Comparison of ENCODE assay signal across 8 cellular contexts in the genomic region with DNA sequence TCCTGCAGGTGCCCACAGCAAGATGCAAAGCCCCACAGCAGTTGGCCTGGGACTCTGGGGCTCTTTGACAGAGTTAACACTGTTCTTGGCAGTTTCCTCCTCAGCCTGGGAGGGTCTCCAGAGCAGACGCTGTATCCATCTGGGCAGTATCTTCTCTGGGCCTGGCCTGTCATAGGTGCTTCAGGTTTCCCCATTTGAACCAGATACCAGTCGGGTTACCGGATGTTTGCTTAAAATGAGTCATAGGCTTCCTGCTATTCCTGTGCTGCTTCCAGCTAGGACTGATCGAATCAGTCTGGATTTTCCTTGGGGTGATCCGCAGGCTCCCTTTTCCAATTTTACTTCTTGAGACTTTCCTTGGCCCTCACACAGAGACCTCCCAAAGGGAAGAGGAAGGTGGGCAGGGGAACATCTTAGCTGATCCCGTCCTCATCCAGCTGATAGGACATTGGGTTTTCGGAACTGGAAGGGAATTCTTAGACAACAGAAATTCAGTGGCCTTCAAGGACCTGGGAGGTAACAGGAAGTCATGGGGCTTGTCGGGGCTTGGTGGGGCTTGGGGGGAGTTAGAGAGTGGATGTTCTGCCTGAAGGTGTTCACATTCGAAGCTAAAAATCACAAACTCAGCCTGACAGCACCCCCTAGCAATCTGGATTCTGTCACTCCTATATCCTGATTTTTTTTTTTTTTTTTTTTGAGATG. TPM values are rescaled to one million over a fixed set of nuclear protein-coding genes. Genes with fewer than 3 reads are reported as not detected.
DNase-seq lines count a peak whose midpoint lies in the region; ATAC-seq, FAIRE-seq and TF ChIP-seq lines count a peak whose summit lies in the region.

No MANE protein-coding gene starts in this region.

- no peaks in the 10 kb centered on the region for H3K27me3 ChIP-seq in hepatocyte

- WGBS in A549 (ENCODE audit: missing lambda C conversion rate) = 0% methylated on average over 9 of the region's 9 CpGs
- 34% methylated on average over 9 of the region's 9 CpGs for WGBS in hepatocyte (ENCODE audit: low lambda C conversion rate, missing lambda C conversion rate)

- no peaks in the 10 kb centered on the region for H3K9me2 ChIP-seq in hepatocyte (replicated peaks; ENCODE audit: insufficient read depth)

- peaks cover 17% of the 10 kb centered on the region for H3K36me3 Mint-ChIP-seq in HFFc6 (ENCODE audit: low read depth)
- H3K36me3 Mint-ChIP-seq in activated CD4-positive, alpha-beta memory T cell treated with anti-CD3 and anti-CD28 coated beads, Interleukin-2, amount 10 ng/mL, durations not matched to agents 7 days and 5 days (ENCODE audit: low read depth) = peaks cover 14% of the 10 kb centered on the region

- peak overlapping the region; percentile 54 for H2AFZ ChIP-seq in hepatocyte

- peak overlapping the region; percentile 92 for H3K27ac Mint-ChIP-seq in HFFc6
- peak overlapping the region; percentile 68 for H3K27ac Mint-ChIP-seq in activated CD4-positive, alpha-beta memory T cell treated with anti-CD3 and anti-CD28 coated beads, Interleukin-2, amount 10 ng/mL, durations not matched to agents 7 days and 5 days
- H3K27ac Mint-ChIP-seq in stimulated activated naive CD8-positive, alpha-beta T cell treated with anti-CD3 and anti-CD28 coated beads, Interleukin-15, amount 100 ng/mL, for 72 hours = peak overlapping the region; percentile 93 to 95

- H3K4me1 ChIP-seq in A549 (peaks cover 53% of the 10 kb centered on the region), hepatocyte (ENCODE audit: insufficient read depth) (peaks cover 24% of the 10 kb centered on the region)

- peak overlapping the region; percentile 93 to 96 for H3K27ac ChIP-seq in A549
- peak overlapping the region; percentile 97 for H3K27ac ChIP-seq in hepatocyte

- H3K9me3 ChIP-seq in A549 = no peaks in the 10 kb centered on the region
- no peaks in the 10 kb centered on the region for H3K9me3 ChIP-seq in hepatocyte (ENCODE audit: low read depth)

- no peaks in the 10 kb centered on the region for H4K20me1 ChIP-seq in hepatocyte (ENCODE audit: insufficient read depth, poor library complexity, severe bottlenecking)

- ATAC-seq in A549 = peak; percentile 47 to 50; a peak in 5 of 6 replicates
- no peak for ATAC-seq in stimulated activated naive CD8-positive, alpha-beta T cell treated with anti-CD3 and anti-CD28 coated beads, Interleukin-15, amount 100 ng/mL, for 72 hours
- no peak for ATAC-seq in HG03354 (IDR thresholded peaks at IDR 0.05; ENCODE audit: poor library complexity, severe bottlenecking, unreplicated experiment)

- H3K36me3 ChIP-seq in hepatocyte (replicated peaks; ENCODE audit: insufficient read depth, low read depth) = no peaks in the 10 kb centered on the region

- H3K4me2 ChIP-seq in A549 = peak overlapping the region; percentile 92
- peak overlapping the region; percentile 62 for H3K4me2 ChIP-seq in hepatocyte

- no peak for TF ChIP-seq POLR2A in A549 (IDR thresholded peaks at IDR 0.05; ENCODE audit: low read length)

- 0 out of 3 replicates have a peak overlapping the region, but pooled peaks have one; percentile 21 for H3K4me3 ChIP-seq in A549
- H3K4me3 ChIP-seq in hepatocyte = no peak overlapping the region

- no peak for TF ChIP-seq RAD21 in A549 (conservative IDR thresholded peaks at IDR 0.05 in 1 of 2, IDR thresholded peaks at IDR 0.05 in 1 of 2)

- FAIRE-seq in A549 (lab: Jason Lieb, UNC) = no peak

- TF ChIP-seq CTCF in A549 (IDR thresholded peaks at IDR 0.05) = no peak
- TF ChIP-seq CTCF in HFFc6 (IDR thresholded peaks at IDR 0.05) = no peak
- TF ChIP-seq CTCF in hepatocyte (IDR thresholded peaks at IDR 0.05; ENCODE audit: poor library complexity) = no peak

- POLR2A ChIA-PET in A549 (lab: Yijun Ruan, JAX) = interaction anchor here (1.3 kb wide), 1 partner anchor 13 kb away, joined by 4 read pairs; a partner anchor contains a TSS
- POLR2A ChIA-PET in activated CD4-positive, alpha-beta memory T cell treated with anti-CD3 and anti-CD28 coated beads, Interleukin-2, amount 10 ng/mL, durations not matched to agents 7 days and 5 days (lab: Charles Lee) = interaction anchor here (1.3 to 6.8 kb wide), 2 partner anchors 15 to 180 kb away, joined by 5 to 117 read pairs; a partner anchor contains a TSS

- DNase-seq in A549 (ENCODE audit: low read depth in 1 of 2, low spot score in 1 of 2) (peak; percentile 71 to 79), HFFc6 (peak; percentile 76), hepatocyte (ENCODE audit: low spot score) (peak; percentile 84), cerebellar nuclear complex (lab: John Stamatoyannopoulos, UW) (no peak), SIG-M5 (lab: John Stamatoyannopoulos, UW) (no peak)
- DNase-seq in activated CD4-positive, alpha-beta memory T cell treated with anti-CD3 and anti-CD28 coated beads, Interleukin-2, amount 10 ng/mL, durations not matched to agents 7 days and 5 days = no peak
- DNase-seq in stimulated activated naive CD8-positive, alpha-beta T cell treated with anti-CD3 and anti-CD28 coated beads, Interleukin-15, amount 100 ng/mL, for 72 hours = no peak

- H3K79me2 ChIP-seq in hepatocyte = peaks cover 17% of the 10 kb centered on the region

- CTCF ChIA-PET in A549 (lab: Yijun Ruan, JAX) = interaction anchor here (0.8 to 2.5 kb wide), 5 partner anchors 13 to 23 kb away, joined by 3 to 7 read pairs (median 4); a partner anchor contains a TSS
- CTCF ChIA-PET in activated CD4-positive, alpha-beta memory T cell treated with anti-CD3 and anti-CD28 coated beads, Interleukin-2, amount 10 ng/mL, durations not matched to agents 7 days and 5 days (lab: Charles Lee) = interaction anchor here (0.7 to 2.5 kb wide), 3 partner anchors 13 to 340 kb away, joined by 3 to 11 read pairs (median 3); a partner anchor contains a TSS

- H3K4me3 Mint-ChIP-seq in HFFc6 = peak overlapping the region; percentile 80
- H3K4me3 Mint-ChIP-seq in activated CD4-positive, alpha-beta memory T cell treated with anti-CD3 and anti-CD28 coated beads, Interleukin-2, amount 10 ng/mL, durations not matched to agents 7 days and 5 days = peak overlapping the region; percentile 26
- peak overlapping the region; percentile 13 to 51 for H3K4me3 Mint-ChIP-seq in stimulated activated naive CD8-positive, alpha-beta T cell treated with anti-CD3 and anti-CD28 coated beads, Interleukin-15, amount 100 ng/mL, for 72 hours

- 0 out of 5 replicates have a peak, but pooled peaks of 1 of the 2 experiments have one; percentile 15 for TF ChIP-seq EP300 in A549 (IDR thresholded peaks at IDR 0.05)

- H3K27me3 Mint-ChIP-seq in HFFc6 (ENCODE audit: insufficient read depth) = no peaks in the 10 kb centered on the region; the same call in none of the 2 replicates
- no peaks in the 10 kb centered on the region for H3K27me3 Mint-ChIP-seq in activated CD4-positive, alpha-beta memory T cell treated with anti-CD3 and anti-CD28 coated beads, Interleukin-2, amount 10 ng/mL, durations not matched to agents 7 days and 5 days
- H3K27me3 Mint-ChIP-seq in stimulated activated naive CD8-positive, alpha-beta T cell treated with anti-CD3 and anti-CD28 coated beads, Interleukin-15, amount 100 ng/mL, for 72 hours = no peaks in the 10 kb centered on the region

- H3K4me1 Mint-ChIP-seq in HFFc6 (ENCODE audit: low read depth) = peaks cover 64% of the 10 kb centered on the region
- H3K4me1 Mint-ChIP-seq in activated CD4-positive, alpha-beta memory T cell treated with anti-CD3 and anti-CD28 coated beads, Interleukin-2, amount 10 ng/mL, durations not matched to agents 7 days and 5 days = peaks cover 31% of the 10 kb centered on the region
- H3K4me1 Mint-ChIP-seq in stimulated activated naive CD8-positive, alpha-beta T cell treated with anti-CD3 and anti-CD28 coated beads, Interleukin-15, amount 100 ng/mL, for 72 hours = peaks cover 28% of the 10 kb centered on the region

- H3K9me3 Mint-ChIP-seq in HFFc6 = no peaks in the 10 kb centered on the region
- H3K9me3 Mint-ChIP-seq in activated CD4-positive, alpha-beta memory T cell treated with anti-CD3 and anti-CD28 coated beads, Interleukin-2, amount 10 ng/mL, durations not matched to agents 7 days and 5 days = no peaks in the 10 kb centered on the region
- H3K9me3 Mint-ChIP-seq in stimulated activated naive CD8-positive, alpha-beta T cell treated with anti-CD3 and anti-CD28 coated beads, Interleukin-15, amount 100 ng/mL, for 72 hours = no peaks in the 10 kb centered on the region

RNA-seq across cellular contexts. Expression of a gene that starts 2.4 kb away (rescaled TPM):
- polyA plus RNA-seq in A549 (2011; rRNA removed) (43.0 and 44.9 TPM in 2 replicates), A549 (2017; fragmentation: RNase III; extraction: RNeasy Plus Mini Kit Qiagen cat#74134 plus additional on column Dnase treatment) (66.5 to 81.3 TPM (median 75.1 TPM) in 3 replicates), hepatocyte (34.6 and 38.1 TPM in 2 replicates)
- 107 TPM in 2 replicates for polyA plus RNA-seq in A549 (2012; cell fraction: cytosol; rRNA removed)
- 266 and 276 TPM in 2 replicates for polyA plus RNA-seq in A549 (2012; cell fraction: nucleus; rRNA removed)
- polyA minus RNA-seq in A549 (2011; rRNA and poly(A)+ RNA removed) = 47.2 and 55.3 TPM in 2 replicates
- 100 to 1,000 TPM; 215 to 249 (median 227) TPM for total RNA-seq in HFFc6 (2021; fragmentation: NEBNext Ultra II Directional; extraction: Animal tissue kit (Norgen Biotek cat#: 25700))
- total RNA-seq in activated CD4-positive, alpha-beta memory T cell treated with anti-CD3 and anti-CD28 coated beads, Interleukin-2, amount 10 ng/mL, durations not matched to agents 7 days and 5 days = 10 to 100 TPM; 98.7 to 99.7 TPM
- 34.2 and 35.2 TPM in 2 replicates for total RNA-seq in hepatocyte

RNA-seq across cellular contexts. Expression of a gene that starts 12.9 kb away (rescaled TPM):
- 12.4 and 13.5 TPM in 2 replicates for polyA plus RNA-seq in A549 (2011; rRNA removed)
- 21.0 and 26.9 TPM in 2 replicates for polyA plus RNA-seq in A549 (2012; cell fraction: cytosol; rRNA removed)
- polyA plus RNA-seq in A549 (2012; cell fraction: nucleus; rRNA removed) = 41.1 and 44.6 TPM in 2 replicates
- 22.8 to 23.5 TPM (median 23.5 TPM) in 3 replicates for polyA plus RNA-seq in A549 (2017; fragmentation: RNase III; extraction: RNeasy Plus Mini Kit Qiagen cat#74134 plus additional on column Dnase treatment)
- 10.5 and 12.2 TPM in 2 replicates for polyA minus RNA-seq in A549 (2011; rRNA and poly(A)+ RNA removed)
- total RNA-seq in HFFc6 (2021; fragmentation: NEBNext Ultra II Directional; extraction: Animal tissue kit (Norgen Biotek cat#: 25700)) = 100 to 1,000 TPM; 108 to 137 (median 130) TPM
- 10 to 100 TPM; 41.7 to 42.1 TPM for total RNA-seq in activated CD4-positive, alpha-beta memory T cell treated with anti-CD3 and anti-CD28 coated beads, Interleukin-2, amount 10 ng/mL, durations not matched to agents 7 days and 5 days
- total RNA-seq in hepatocyte = 27.1 and 30.5 TPM in 2 replicates
- 6.4 and 6.9 TPM in 2 replicates for polyA plus RNA-seq in hepatocyte

RNA-seq across cellular contexts. Expression of a gene that starts 47.7 kb away (rescaled TPM):
- polyA plus RNA-seq in A549 (2011; rRNA removed) = not detected in 2 replicates
- 0.01 TPM in 1 of 2 replicates, not detected in the other for polyA plus RNA-seq in A549 (2012; cell fraction: cytosol; rRNA removed)
- polyA plus RNA-seq in A549 (2012; cell fraction: nucleus; rRNA removed) = 0.11 TPM in 1 of 2 replicates, not detected in the other
- polyA plus RNA-seq in A549 (2017; fragmentation: RNase III; extraction: RNeasy Plus Mini Kit Qiagen cat#74134 plus additional on column Dnase treatment) = not detected in 3 replicates
- polyA minus RNA-seq in A549 (2011; rRNA and poly(A)+ RNA removed) = not detected in 2 replicates
- total RNA-seq in HFFc6 (2021; fragmentation: NEBNext Ultra II Directional; extraction: Animal tissue kit (Norgen Biotek cat#: 25700)) = under 1 TPM; 0.13 to 0.51 (median 0.45) TPM
- total RNA-seq in activated CD4-positive, alpha-beta memory T cell treated with anti-CD3 and anti-CD28 coated beads, Interleukin-2, amount 10 ng/mL, durations not matched to agents 7 days and 5 days = under 1 TPM; 0.18 TPM
- 1.00 and 4.5 TPM in 2 replicates for total RNA-seq in hepatocyte
- polyA plus RNA-seq in hepatocyte = 1.2 and 1.4 TPM in 2 replicates

Comparison
In these comparisons a context has a peak if more than half of its experiments do, and no peak if none do; other contexts are left out.
1. ATAC-seq: peak in A549 (2 of 2); none in stimulated activated naive CD8-positive, alpha-beta T cell treated with anti-CD3 and anti-CD28 coated beads, Interleukin-15, amount 100 ng/mL, for 72 hours (single experiment) and HG03354 (single experiment).
2. DNase-seq: peak in A549 (2 of 2), HFFc6 (single experiment) and hepatocyte (single experiment); none in activated CD4-positive, alpha-beta memory T cell treated with anti-CD3 and anti-CD28 coated beads, Interleukin-2, amount 10 ng/mL, durations not matched to agents 7 days and 5 days (single experiment), stimulated activated naive CD8-positive, alpha-beta T cell treated with anti-CD3 and anti-CD28 coated beads, Interleukin-15, amount 100 ng/mL, for 72 hours (0 of 2), cerebellar nuclear complex (0 of 2) and SIG-M5 (single experiment).
3. H3K4me3 Mint-ChIP-seq: peak in every context shown above with its lines; median percentile 80 in HFFc6; 32 in stimulated activated naive CD8-positive, alpha-beta T cell treated with anti-CD3 and anti-CD28 coated beads, Interleukin-15, amount 100 ng/mL, for 72 hours; 26 in activated CD4-positive, alpha-beta memory T cell treated with anti-CD3 and anti-CD28 coated beads, Interleukin-2, amount 10 ng/mL, durations not matched to agents 7 days and 5 days.
4. Peak in every context shown above with its lines, with median percentiles within 50 percentile points of each other: H3K27ac Mint-ChIP-seq.